11 cellular contexts compared by ENCODE assay signal in genomic region chr1:16226495-16227179, GRCh38. TPM values are rescaled to one million over a fixed set of nuclear protein-coding genes. Genes with fewer than 3 reads are reported as not detected.
DNase-seq lines count a peak whose midpoint lies in the region; ATAC-seq and TF ChIP-seq lines count a peak whose summit lies in the region.
"Had no signal": no experiment of that assay in that cellular context is flagged by ENCODE, and none has a peak within 500 bp of the region (broad histone marks: within the 10 kb centered on the region; RNA-seq: fewer than 3 reads in every experiment).

No MANE protein-coding gene starts in this region.

- peak overlapping the region; percentile 97 for H2AFZ ChIP-seq in GM23338

- H3K4me3 ChIP-seq in GM23338, result peak overlapping the region; percentile 69
- H3K4me3 ChIP-seq in cardiac fibroblast (replicated peaks in 1 of 2; ENCODE audit: low read depth in 2 of 2, low read length in 2 of 2), result peak overlapping the region; percentile 22 to 26
- H3K4me3 ChIP-seq in iPS-15b (ENCODE audit: low read depth, low read length), result peak overlapping the region; percentile 73

- peaks cover 19% of the 10 kb centered on the region for H3K4me1 Mint-ChIP-seq in GM23338
- H3K4me1 Mint-ChIP-seq: activated CD4-positive, alpha-beta memory T cell treated with anti-CD3 and anti-CD28 coated beads, Interleukin-2, amount 10 ng/mL, durations not matched to agents 7 days and 5 days had no signal

- no peak overlapping the region for H3K27ac Mint-ChIP-seq in GM23338
- H3K27ac Mint-ChIP-seq: activated CD4-positive, alpha-beta memory T cell treated with anti-CD3 and anti-CD28 coated beads, Interleukin-2, amount 10 ng/mL, durations not matched to agents 7 days and 5 days had no signal

- H3F3A ChIP-seq in GM23338 (replicated peaks; ENCODE audit: low read depth), result peaks cover 16% of the 10 kb centered on the region

- peak overlapping the region; percentile 65 for H3K9ac ChIP-seq in iPS-15b (ENCODE audit: low read depth, low read length)

- H3K27me3 ChIP-seq in GM23338 (ENCODE audit: insufficient read depth) (peaks cover 54% of the 10 kb centered on the region), iPS-15b (ENCODE audit: control insufficient read depth, insufficient read depth, low read length) (peaks cover 50% of the 10 kb centered on the region)

- peak overlapping the region; percentile 95 for H3K4me2 ChIP-seq in GM23338

- peak overlapping the region; percentile 75 for H3K4me3 Mint-ChIP-seq in GM23338
- H3K4me3 Mint-ChIP-seq: activated CD4-positive, alpha-beta memory T cell treated with anti-CD3 and anti-CD28 coated beads, Interleukin-2, amount 10 ng/mL, durations not matched to agents 7 days and 5 days had no signal

- H3K36me3 Mint-ChIP-seq in GM23338 (ENCODE audit: low read depth), result no peaks in the 10 kb centered on the region

- TF ChIP-seq CTCF in GM23338 (conservative IDR thresholded peaks at IDR 0.05; ENCODE audit: low read depth in 2 of 2) (no peak), cardiac fibroblast (IDR thresholded peaks at IDR 0.05; ENCODE audit: low read depth, low read length) (no peak)

- intact Hi-C loops in posterior vena cava (cut with DNase I), result no loop called here

- H3K9me2 ChIP-seq in GM23338 (ENCODE audit: insufficient read depth), result no peaks in the 10 kb centered on the region

- H4K20me1 ChIP-seq in GM23338 (replicated peaks; ENCODE audit: insufficient read depth), result no peaks in the 10 kb centered on the region; the same call in 1 of the 2 replicates

- no peaks in the 10 kb centered on the region for H3K9me3 Mint-ChIP-seq in GM23338
- H3K9me3 Mint-ChIP-seq: activated CD4-positive, alpha-beta memory T cell treated with anti-CD3 and anti-CD28 coated beads, Interleukin-2, amount 10 ng/mL, durations not matched to agents 7 days and 5 days had no signal

- H3K27me3 Mint-ChIP-seq in GM23338 (ENCODE audit: insufficient read depth, low read depth, poor library complexity), result peaks cover 50% of the 10 kb centered on the region

- no peaks in the 10 kb centered on the region for H3K9me3 ChIP-seq in iPS-15b (ENCODE audit: control insufficient read depth, insufficient read depth, low read length)

- no peaks in the 10 kb centered on the region for H3K36me3 ChIP-seq in GM23338 (ENCODE audit: insufficient read depth)
- no peaks in the 10 kb centered on the region for H3K36me3 ChIP-seq in iPS-15b (ENCODE audit: control insufficient read depth, insufficient read depth, low read length)

- ATAC-seq in GM23338 (peak; percentile 88), HG02973 (IDR thresholded peaks at IDR 0.05; ENCODE audit: unreplicated experiment) (no peak), GM19397 (IDR thresholded peaks at IDR 0.05; ENCODE audit: unreplicated experiment) (no peak), GM21367 (IDR thresholded peaks at IDR 0.05; ENCODE audit: unreplicated experiment) (no peak), GM19351 (IDR thresholded peaks at IDR 0.05; ENCODE audit: unreplicated experiment) (no peak)

- H3K4me1 ChIP-seq in GM23338 (ENCODE audit: insufficient read depth) (peaks cover 13% of the 10 kb centered on the region; the same call in 1 of the 2 replicates), iPS-15b (ENCODE audit: control insufficient read depth, insufficient read depth, low read length) (peaks cover 7% of the 10 kb centered on the region)

- no peak overlapping the region for H3K27ac ChIP-seq in GM23338 (ENCODE audit: low read depth)
- H3K27ac ChIP-seq: RWPE1 had no signal

- peak; percentile 95 for DNase-seq in GM23338 (ENCODE audit: low spot score)
- DNase-seq in cardiac fibroblast (ENCODE audit: low read depth in 2 of 2), result peak in 1 of 2 donors; percentile 47
- peak; percentile 74 for DNase-seq in posterior vena cava (ENCODE audit: low spot score)
- DNase-seq: activated CD4-positive, alpha-beta memory T cell treated with anti-CD3 and anti-CD28 coated beads, Interleukin-2, amount 10 ng/mL, durations not matched to agents 7 days and 5 days; CD4-positive, alpha-beta memory T cell had no signal

- H3K79me2 ChIP-seq in GM23338 (replicated peaks; ENCODE audit: insufficient read depth), result no peaks in the 10 kb centered on the region

TF ChIP-seq in GM23338, 12 proteins besides CTCF, POLR2A, EP300 and RAD21:
- TF ChIP-seq, protein P1, sequence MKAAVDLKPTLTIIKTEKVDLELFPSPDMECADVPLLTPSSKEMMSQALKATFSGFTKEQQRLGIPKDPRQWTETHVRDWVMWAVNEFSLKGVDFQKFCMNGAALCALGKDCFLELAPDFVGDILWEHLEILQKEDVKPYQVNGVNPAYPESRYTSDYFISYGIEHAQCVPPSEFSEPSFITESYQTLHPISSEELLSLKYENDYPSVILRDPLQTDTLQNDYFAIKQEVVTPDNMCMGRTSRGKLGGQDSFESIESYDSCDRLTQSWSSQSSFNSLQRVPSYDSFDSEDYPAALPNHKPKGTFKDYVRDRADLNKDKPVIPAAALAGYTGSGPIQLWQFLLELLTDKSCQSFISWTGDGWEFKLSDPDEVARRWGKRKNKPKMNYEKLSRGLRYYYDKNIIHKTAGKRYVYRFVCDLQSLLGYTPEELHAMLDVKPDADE (IDR thresholded peaks at IDR 0.05), result no peak
- no peak for TF ChIP-seq CREB1 (CRISPR knock-in tag; IDR thresholded peaks at IDR 0.05; ENCODE audit: low read depth)
- TF ChIP-seq POLR2AphosphoS5 (IDR thresholded peaks at IDR 0.05; ENCODE audit: low read depth), result peak; percentile 65; the same call in 1 of the 2 replicates

RNA-seq across cellular contexts. Expression of gene CPLANE2, which starts 10.3 kb away (rescaled TPM):
- 1.6 and 1.8 TPM in 2 replicates for total RNA-seq in GM23338 (2014; rRNA removed; shearing (Covaris generic))
- 0.44 and 1.1 TPM in 2 replicates for polyA plus RNA-seq in GM23338 (2016; fragmentation: Nextera tagmentation; extraction: Ambion mirVana)
- total RNA-seq in posterior vena cava, result 1 to 10 TPM; 4.1 to 5.2 TPM

RNA-seq across cellular contexts. Expression of gene ARHGEF19, which starts 14.2 kb away (rescaled TPM):
- total RNA-seq in GM23338 (2014; rRNA removed; shearing (Covaris generic)), result 37.5 and 46.4 TPM in 2 replicates
- polyA plus RNA-seq in GM23338 (2016; fragmentation: Nextera tagmentation; extraction: Ambion mirVana), result 19.5 and 22.5 TPM in 2 replicates
- total RNA-seq in posterior vena cava, result 1 to 10 TPM; 4.7 to 5.5 TPM
